ENCODE assay signal across 24 cellular contexts in genomic region chrX:45889471-45889870, GRCh38.
DNase-seq lines count a peak whose midpoint lies in the region; ATAC-seq and TF ChIP-seq lines count a peak whose summit lies in the region.
"Had no signal": no experiment of that assay in that cellular context is flagged by ENCODE, and none has a peak within 500 bp of the region (broad histone marks: within the 10 kb centered on the region; RNA-seq: fewer than 3 reads in every experiment).

No MANE protein-coding gene starts in this region.

- no peaks in the 10 kb centered on the region for H3K79me2 ChIP-seq in smooth muscle cell (ENCODE audit: low read depth)

- H3K4me3 Mint-ChIP-seq in activated CD4-positive, alpha-beta T cell treated with anti-CD3 and anti-CD28 coated beads for 36 hours = no peak overlapping the region
- H3K4me3 Mint-ChIP-seq in HFFc6 = peak overlapping the region; percentile 72
- no peak overlapping the region for H3K4me3 Mint-ChIP-seq in activated T-helper 2 cell treated with anti-CD3 and anti-CD28 coated beads, Interferon-gamma antibody, Interleukin-2, Interleukin-4, amounts not matched to agents 10 μg/mL and 5 μg/mL and 100 μg/mL, durations not matched to agents 14 hours and 24 hours and 36 hours (ENCODE audit: low read depth)
- H3K4me3 Mint-ChIP-seq: T-cell had no signal

- peak; percentile 19 for ATAC-seq in activated CD4-positive, alpha-beta T cell treated with anti-CD3 and anti-CD28 coated beads for 36 hours
- ATAC-seq: foreskin keratinocyte, T-cell had no signal

- H3K4me3 ChIP-seq in smooth muscle cell = no peak overlapping the region
- H3K4me3 ChIP-seq: BLaER1 treated with 17β-estradiol and CSF1 and Interleukin-3, amounts not matched to agents 10 nM and 100 nM; colonic mucosa; pancreas had no signal

- intact Hi-C loops in activated CD4-positive, alpha-beta T cell treated with anti-CD3 and anti-CD28 coated beads for 36 hours (cut with DNase I, micrococcal nuclease) = no loop called here
- intact Hi-C loops in activated T-helper 2 cell treated with anti-CD3 and anti-CD28 coated beads, Interferon-gamma antibody, Interleukin-2, Interleukin-4, amounts not matched to agents 10 μg/mL and 5 μg/mL and 100 μg/mL, durations not matched to agents 14 hours and 24 hours and 36 hours (cut with micrococcal nuclease) = no loop called here

- H2AFZ ChIP-seq in smooth muscle cell (ENCODE audit: low read depth) = no peak overlapping the region

- TF ChIP-seq CTCF in HFFc6 (IDR thresholded peaks at IDR 0.05) (no peak), smooth muscle cell (IDR thresholded peaks at IDR 0.05; ENCODE audit: borderline replicate concordance, insufficient read depth, poor library complexity, severe bottlenecking) (no peak)

- H3K9me3 Mint-ChIP-seq in activated CD4-positive, alpha-beta T cell treated with anti-CD3 and anti-CD28 coated beads for 36 hours (ENCODE audit: low read depth) = no peaks in the 10 kb centered on the region
- no peaks in the 10 kb centered on the region for H3K9me3 Mint-ChIP-seq in HFFc6
- H3K9me3 Mint-ChIP-seq in activated T-helper 2 cell treated with anti-CD3 and anti-CD28 coated beads, Interferon-gamma antibody, Interleukin-2, Interleukin-4, amounts not matched to agents 10 μg/mL and 5 μg/mL and 100 μg/mL, durations not matched to agents 14 hours and 24 hours and 36 hours = no peaks in the 10 kb centered on the region
- H3K9me3 Mint-ChIP-seq: T-cell had no signal

- H4K20me1 ChIP-seq in smooth muscle cell (ENCODE audit: low read depth) = no peaks in the 10 kb centered on the region
- H4K20me1 ChIP-seq: BLaER1 treated with 17β-estradiol and CSF1 and Interleukin-3, amounts not matched to agents 10 nM and 100 nM had no signal

- H3K4me1 Mint-ChIP-seq in activated CD4-positive, alpha-beta T cell treated with anti-CD3 and anti-CD28 coated beads for 36 hours = no peaks in the 10 kb centered on the region
- peaks cover 11% of the 10 kb centered on the region for H3K4me1 Mint-ChIP-seq in HFFc6 (ENCODE audit: low read depth)
- peaks cover 8% of the 10 kb centered on the region for H3K4me1 Mint-ChIP-seq in activated T-helper 2 cell treated with anti-CD3 and anti-CD28 coated beads, Interferon-gamma antibody, Interleukin-2, Interleukin-4, amounts not matched to agents 10 μg/mL and 5 μg/mL and 100 μg/mL, durations not matched to agents 14 hours and 24 hours and 36 hours (ENCODE audit: low read depth)
- H3K4me1 Mint-ChIP-seq: T-cell had no signal

- no peak overlapping the region for H3K4me2 ChIP-seq in smooth muscle cell
- H3K4me2 ChIP-seq: BLaER1 treated with 17β-estradiol and CSF1 and Interleukin-3, amounts not matched to agents 10 nM and 100 nM; KMS-11 had no signal

- H3K27ac Mint-ChIP-seq in activated CD4-positive, alpha-beta T cell treated with anti-CD3 and anti-CD28 coated beads for 36 hours = no peak overlapping the region
- peak overlapping the region; percentile 36; the same call in 1 of the 2 replicates for H3K27ac Mint-ChIP-seq in HFFc6
- H3K27ac Mint-ChIP-seq in activated T-helper 2 cell treated with anti-CD3 and anti-CD28 coated beads, Interferon-gamma antibody, Interleukin-2, Interleukin-4, amounts not matched to agents 10 μg/mL and 5 μg/mL and 100 μg/mL, durations not matched to agents 14 hours and 24 hours and 36 hours = peak overlapping the region; percentile 59
- H3K27ac Mint-ChIP-seq: T-cell had no signal

- no peaks in the 10 kb centered on the region for H3K27me3 ChIP-seq in smooth muscle cell (ENCODE audit: low read depth)
- H3K27me3 ChIP-seq: BLaER1 treated with 17β-estradiol and CSF1 and Interleukin-3, amounts not matched to agents 10 nM and 100 nM; colonic mucosa; foreskin keratinocyte had no signal

- no peaks in the 10 kb centered on the region for H3K36me3 Mint-ChIP-seq in activated CD4-positive, alpha-beta T cell treated with anti-CD3 and anti-CD28 coated beads for 36 hours (ENCODE audit: low read depth)
- no peaks in the 10 kb centered on the region for H3K36me3 Mint-ChIP-seq in HFFc6 (ENCODE audit: low read depth)
- H3K36me3 Mint-ChIP-seq in activated T-helper 2 cell treated with anti-CD3 and anti-CD28 coated beads, Interferon-gamma antibody, Interleukin-2, Interleukin-4, amounts not matched to agents 10 μg/mL and 5 μg/mL and 100 μg/mL, durations not matched to agents 14 hours and 24 hours and 36 hours (ENCODE audit: low read depth) = no peaks in the 10 kb centered on the region
- H3K36me3 Mint-ChIP-seq: T-cell had no signal

- CTCF ChIA-PET in activated CD4-positive, alpha-beta T cell treated with anti-CD3 and anti-CD28 coated beads for 36 hours (lab: Charles Lee) = no interaction called here

- no peaks in the 10 kb centered on the region for H3K27me3 Mint-ChIP-seq in activated CD4-positive, alpha-beta T cell treated with anti-CD3 and anti-CD28 coated beads for 36 hours
- H3K27me3 Mint-ChIP-seq in HFFc6 (ENCODE audit: insufficient read depth) = peaks cover 3% of the 10 kb centered on the region
- no peaks in the 10 kb centered on the region for H3K27me3 Mint-ChIP-seq in activated T-helper 2 cell treated with anti-CD3 and anti-CD28 coated beads, Interferon-gamma antibody, Interleukin-2, Interleukin-4, amounts not matched to agents 10 μg/mL and 5 μg/mL and 100 μg/mL, durations not matched to agents 14 hours and 24 hours and 36 hours (ENCODE audit: low read depth)

- H3K9ac ChIP-seq in smooth muscle cell (ENCODE audit: low read depth) = no peak overlapping the region
- H3K9ac ChIP-seq: BLaER1 treated with 17β-estradiol and CSF1 and Interleukin-3, amounts not matched to agents 10 nM and 100 nM; KMS-11 had no signal

- no peaks in the 10 kb centered on the region for H3K4me1 ChIP-seq in smooth muscle cell (ENCODE audit: low read depth)
- H3K4me1 ChIP-seq: colonic mucosa, foreskin keratinocyte, pancreas had no signal

- 64% methylated on average over 8 of the region's 8 CpGs for WGBS in smooth muscle cell (ENCODE audit: low lambda C conversion rate)

- H3K27ac ChIP-seq in smooth muscle cell (ENCODE audit: low read depth) = no peak overlapping the region
- H3K27ac ChIP-seq: 22Rv1; BLaER1 treated with 17β-estradiol and CSF1 and Interleukin-3, amounts not matched to agents 10 nM and 100 nM; colonic mucosa; foreskin keratinocyte; KMS-11; pancreas had no signal

- DNase-seq in activated CD4-positive, alpha-beta T cell treated with anti-CD3 and anti-CD28 coated beads for 36 hours = no peak
- DNase-seq in activated CD4-positive, alpha-beta T cell treated with anti-CD3 and anti-CD28 coated beads, Interleukin-2, amount 50 U/mL, for 1 hour = no peak
- DNase-seq in HFFc6 (peak; percentile 52), iris pigment epithelial cell (ENCODE audit: low read depth) (peak; percentile 70), NCI-H1930 (lab: John Stamatoyannopoulos, UW) (no peak), NCI-H1105 (lab: John Stamatoyannopoulos, UW) (no peak), smooth muscle cell (lab: John Stamatoyannopoulos, UW; ENCODE audit: unreplicated experiment) (no peak)
- DNase-seq in activated T-helper 2 cell treated with anti-CD3 and anti-CD28 coated beads, Interferon-gamma antibody, Interleukin-2, Interleukin-4, amounts not matched to agents 10 μg/mL and 5 μg/mL and 100 μg/mL, durations not matched to agents 14 hours and 24 hours and 36 hours (ENCODE audit: low spot score) = no peak
- DNase-seq: activated CD4-positive, alpha-beta T cell treated with anti-CD3 and anti-CD28 coated beads, Interleukin-2, amount 50 U/mL, for 4 hours; activated naive CD4-positive, alpha-beta T cell treated with anti-CD3 and anti-CD28 coated beads, Interleukin-2, amount 50 U/mL, for 16 hours; activated T-cell treated with anti-CD3 and anti-CD28 coated beads for 4 hours; colonic mucosa; hypothalamus; kidney; NCI-H2107; NCI-H524 treated with DMSO at 0.1 percent for 48 hours; pancreas; Right ventricle myocardium superior; stimulated activated CD4-positive, alpha-beta T cell treated with anti-CD3 and anti-CD28 coated beads, Interleukin-2, amount 100 ng/mL, for 48 hours; T-cell had no signal

- H3F3A ChIP-seq in smooth muscle cell (ENCODE audit: low read depth) = no peaks in the 10 kb centered on the region

- no peaks in the 10 kb centered on the region for H3K9me3 ChIP-seq in smooth muscle cell (replicated peaks; ENCODE audit: low read depth)
- H3K9me3 ChIP-seq: colonic mucosa, pancreas had no signal

- no peaks in the 10 kb centered on the region for H3K36me3 ChIP-seq in smooth muscle cell (ENCODE audit: low read depth)
- H3K36me3 ChIP-seq: BLaER1 treated with 17β-estradiol and CSF1 and Interleukin-3, amounts not matched to agents 10 nM and 100 nM; colonic mucosa; pancreas had no signal

- POLR2A ChIA-PET in activated CD4-positive, alpha-beta T cell treated with anti-CD3 and anti-CD28 coated beads for 36 hours (lab: Charles Lee) = no interaction called here

Comparison
In these comparisons a context has a peak if more than half of its experiments do, and no peak if none do; other contexts are left out.
1. DNase-seq: peak in HFFc6 (single experiment) and iris pigment epithelial cell (single experiment); none in activated CD4-positive, alpha-beta T cell treated with anti-CD3 and anti-CD28 coated beads for 36 hours (single experiment), activated CD4-positive, alpha-beta T cell treated with anti-CD3 and anti-CD28 coated beads, Interleukin-2, amount 50 U/mL, for 1 hour (single experiment), activated T-helper 2 cell treated with anti-CD3 and anti-CD28 coated beads, Interferon-gamma antibody, Interleukin-2, Interleukin-4, amounts not matched to agents 10 μg/mL and 5 μg/mL and 100 μg/mL, durations not matched to agents 14 hours and 24 hours and 36 hours (single experiment), NCI-H1930 (0 of 2), NCI-H1105 (single experiment) and smooth muscle cell (single experiment).